In the genomic region with DNA sequence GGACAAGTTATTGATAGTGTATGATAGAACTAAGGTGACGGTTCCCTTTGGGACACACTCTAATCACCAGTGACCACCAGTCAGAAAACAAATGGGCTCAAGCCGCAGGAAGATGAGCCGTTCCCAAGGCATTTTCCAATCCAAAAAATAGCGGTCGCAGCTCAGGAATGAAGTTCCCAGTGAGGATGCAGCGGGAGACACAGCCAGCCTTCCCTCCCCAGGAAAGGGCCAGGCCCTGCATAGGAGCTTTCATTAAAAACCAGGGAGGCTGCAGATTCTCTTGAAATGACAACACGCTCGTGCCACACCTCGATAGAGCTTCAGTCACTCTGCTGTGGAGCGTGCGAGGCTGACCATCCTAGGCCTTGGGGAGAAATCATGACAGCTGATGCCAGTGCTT, we compare ENCODE assay signal across 1 cellular context.
TF ChIP-seq lines count a peak whose summit lies in the region.

No MANE protein-coding gene starts in this region.

TF ChIP-seq in GM12891, 5 proteins besides CTCF, POLR2A, EP300 and RAD21 (continued from another document):
- TF ChIP-seq PAX5 (IDR thresholded peaks at IDR 0.05; ENCODE audit: insufficient read depth, low read length, severe bottlenecking) (no peak), POLR2AphosphoS5 (IDR thresholded peaks at IDR 0.05; ENCODE audit: low read depth, low read length) (no peak)
